In the genomic region with DNA sequence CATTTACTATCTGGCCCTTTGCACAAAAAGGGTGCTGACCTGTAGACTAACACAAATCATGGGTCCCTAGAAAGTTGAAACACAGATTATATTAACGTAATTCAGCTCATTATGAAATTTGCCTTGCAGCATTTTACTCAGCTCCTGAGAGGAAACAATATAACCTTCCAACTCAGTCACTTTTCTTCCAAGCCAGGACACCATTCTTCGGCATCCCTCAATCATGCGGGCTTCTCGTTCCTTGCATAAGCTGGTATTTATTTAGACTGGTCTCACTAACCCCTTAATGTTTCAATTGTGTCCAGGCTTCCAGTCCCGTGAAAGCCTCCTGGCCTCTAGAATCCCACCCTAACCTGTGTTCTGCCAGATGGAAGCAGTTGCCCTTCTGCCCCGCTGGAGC, we compare ENCODE assay signal across 17 cellular contexts.
DNase-seq lines count a peak whose midpoint lies in the region; ATAC-seq and TF ChIP-seq lines count a peak whose summit lies in the region.
"Had no signal": no experiment of that assay in that cellular context is flagged by ENCODE, and none has a peak within 500 bp of the region (broad histone marks: within the 10 kb centered on the region; RNA-seq: fewer than 3 reads in every experiment).

No MANE protein-coding gene starts in this region.

- no peaks in the 10 kb centered on the region for H3K79me2 ChIP-seq in GM23338 (replicated peaks; ENCODE audit: insufficient read depth)

- 0 out of 2 replicates have a peak, but pooled peaks cover 3% of the 10 kb centered on the region for H3K9me2 ChIP-seq in GM23338 (ENCODE audit: insufficient read depth)

- in situ Hi-C loops in brain microvascular endothelial cell (cut with HindIII; ENCODE audit: low pct_ligation_motif_present, low sequenced_read_pairs) = no loop called here

- H3K36me3 ChIP-seq in SJCRH30 (no peaks in the 10 kb centered on the region), brain microvascular endothelial cell (replicated peaks) (no peaks in the 10 kb centered on the region), GM23338 (ENCODE audit: insufficient read depth) (no peaks in the 10 kb centered on the region)

- H3K4me3 Mint-ChIP-seq in glutamatergic neuron (ENCODE audit: unreplicated experiment) (no peak overlapping the region), nephron progenitor cell (peak overlapping the region; percentile 44), progenitor cell of endocrine pancreas (ENCODE audit: low read depth) (no peak overlapping the region), GM23338 (no peak overlapping the region)
- H3K4me3 Mint-ChIP-seq: CD4-positive, alpha-beta memory T cell; H9 had no signal

- H3K4me3 ChIP-seq in SJCRH30 (peak overlapping the region; percentile 23), brain microvascular endothelial cell (ENCODE audit: low read depth, low read length) (no peak overlapping the region), GM23338 (no peak overlapping the region)
- H3K4me3 ChIP-seq: GM23248 had no signal

- H3K27me3 ChIP-seq in SJCRH30 = no peaks in the 10 kb centered on the region
- H3K27me3 ChIP-seq in brain microvascular endothelial cell (replicated peaks) = no peaks in the 10 kb centered on the region
- no peaks in the 10 kb centered on the region for H3K27me3 ChIP-seq in GM23338 (ENCODE audit: insufficient read depth)

- peaks cover 5% of the 10 kb centered on the region for H3K4me1 Mint-ChIP-seq in glutamatergic neuron (ENCODE audit: low read depth, unreplicated experiment)
- peaks cover 47% of the 10 kb centered on the region for H3K4me1 Mint-ChIP-seq in nephron progenitor cell
- H3K4me1 Mint-ChIP-seq in progenitor cell of endocrine pancreas (ENCODE audit: low read depth) = peaks cover 3% of the 10 kb centered on the region
- peaks cover 12% of the 10 kb centered on the region for H3K4me1 Mint-ChIP-seq in GM23338
- H3K4me1 Mint-ChIP-seq: CD4-positive, alpha-beta memory T cell had no signal

- H3K27ac ChIP-seq in SJCRH30 = peak overlapping the region; percentile 53
- H3K27ac ChIP-seq in brain microvascular endothelial cell = no peak overlapping the region
- no peak overlapping the region for H3K27ac ChIP-seq in GM23338 (ENCODE audit: low read depth)
- H3K27ac ChIP-seq: GM23248 had no signal

- H3K27me3 Mint-ChIP-seq in glutamatergic neuron (ENCODE audit: unreplicated experiment) (peaks cover 7% of the 10 kb centered on the region), nephron progenitor cell (ENCODE audit: low read depth, poor library complexity) (peaks cover 4% of the 10 kb centered on the region), progenitor cell of endocrine pancreas (peaks cover 3% of the 10 kb centered on the region), GM23338 (ENCODE audit: insufficient read depth, low read depth, poor library complexity) (peaks cover 8% of the 10 kb centered on the region)

- H3K36me3 Mint-ChIP-seq in glutamatergic neuron (ENCODE audit: unreplicated experiment) = peaks cover 5% of the 10 kb centered on the region
- peaks cover 5% of the 10 kb centered on the region for H3K36me3 Mint-ChIP-seq in nephron progenitor cell (ENCODE audit: low read depth)
- no peaks in the 10 kb centered on the region for H3K36me3 Mint-ChIP-seq in progenitor cell of endocrine pancreas (ENCODE audit: insufficient read depth)
- peaks cover 3% of the 10 kb centered on the region; the same call in 2 of the 3 replicates for H3K36me3 Mint-ChIP-seq in GM23338 (ENCODE audit: low read depth)
- H3K36me3 Mint-ChIP-seq: CD4-positive, alpha-beta memory T cell had no signal

- H3K4me2 ChIP-seq in GM23338 = no peak overlapping the region

- no peaks in the 10 kb centered on the region for H3F3A ChIP-seq in GM23338 (replicated peaks; ENCODE audit: low read depth)

- H3K9me3 Mint-ChIP-seq in glutamatergic neuron (ENCODE audit: unreplicated experiment) (peaks cover 2% of the 10 kb centered on the region), nephron progenitor cell (peaks cover 9% of the 10 kb centered on the region), progenitor cell of endocrine pancreas (ENCODE audit: low read depth) (peaks cover 4% of the 10 kb centered on the region), GM23338 (peaks cover 3% of the 10 kb centered on the region; the same call in 1 of the 3 replicates)

- H3K4me1 ChIP-seq in SJCRH30 (no peaks in the 10 kb centered on the region), GM23338 (ENCODE audit: insufficient read depth) (peaks cover 7% of the 10 kb centered on the region; the same call in 1 of the 2 replicates)

- no peak for TF ChIP-seq CTCF in glutamatergic neuron (IDR thresholded peaks at IDR 0.05; ENCODE audit: partially characterized antibody, unreplicated experiment)
- no peak for TF ChIP-seq CTCF in nephron progenitor cell (IDR thresholded peaks at IDR 0.05)
- no peak for TF ChIP-seq CTCF in progenitor cell of endocrine pancreas (IDR thresholded peaks at IDR 0.05; ENCODE audit: unreplicated experiment)
- no peak for TF ChIP-seq CTCF in brain microvascular endothelial cell (IDR thresholded peaks at IDR 0.05; ENCODE audit: low read depth, low read length, missing control alignments)
- TF ChIP-seq CTCF in GM23338 (conservative IDR thresholded peaks at IDR 0.05; ENCODE audit: low read depth in 2 of 2) = no peak

- DNase-seq in SJCRH30 = peak in 1 of 2 experiments; percentile 6
- DNase-seq in glutamatergic neuron = peak; percentile 25
- DNase-seq in nephron progenitor cell = no peak
- DNase-seq in progenitor cell of endocrine pancreas (ENCODE audit: low spot score, unreplicated experiment) = no peak
- DNase-seq in NCI-H2196 treated with DMSO at 0.1 percent for 48 hours (lab: John Stamatoyannopoulos, UW; ENCODE audit: unreplicated experiment) = no peak
- no peak for DNase-seq in brain microvascular endothelial cell
- DNase-seq in GM23338 (ENCODE audit: low spot score) = no peak
- DNase-seq in DMS114 treated with DMSO at 0.1 percent for 48 hours (lab: John Stamatoyannopoulos, UW; ENCODE audit: unreplicated experiment) = no peak
- DNase-seq: C1 segment of cervical spinal cord; Calu3; CD4-positive, alpha-beta memory T cell; COR-L47; DMS153; DND-41; GM23248; H9 had no signal

- H3K27ac Mint-ChIP-seq in glutamatergic neuron (ENCODE audit: unreplicated experiment) = peak overlapping the region; percentile 74
- peak overlapping the region; percentile 98 for H3K27ac Mint-ChIP-seq in nephron progenitor cell
- peak overlapping the region; percentile 80 for H3K27ac Mint-ChIP-seq in progenitor cell of endocrine pancreas
- no peak overlapping the region for H3K27ac Mint-ChIP-seq in GM23338
- H3K27ac Mint-ChIP-seq: CD4-positive, alpha-beta memory T cell; H9 had no signal

- H4K20me1 ChIP-seq in GM23338 (replicated peaks; ENCODE audit: insufficient read depth) = no peaks in the 10 kb centered on the region

- no peak overlapping the region; the same call in 1 of the 2 replicates for H2AFZ ChIP-seq in GM23338
- H2AFZ ChIP-seq: GM23248 had no signal

- no peak for ATAC-seq in GM23338
- ATAC-seq: HCT116 had no signal

- H3K9me3 ChIP-seq in SJCRH30 (replicated peaks) = no peaks in the 10 kb centered on the region

TF ChIP-seq in GM23338, 12 proteins besides CTCF, POLR2A, EP300 and RAD21 (continues in another document):
- TF ChIP-seq ETS1 (IDR thresholded peaks at IDR 0.05) = no peak
- TF ChIP-seq ZNF114 (CRISPR knock-in tag; IDR thresholded peaks at IDR 0.05) = no peak
- TF ChIP-seq, protein P1, sequence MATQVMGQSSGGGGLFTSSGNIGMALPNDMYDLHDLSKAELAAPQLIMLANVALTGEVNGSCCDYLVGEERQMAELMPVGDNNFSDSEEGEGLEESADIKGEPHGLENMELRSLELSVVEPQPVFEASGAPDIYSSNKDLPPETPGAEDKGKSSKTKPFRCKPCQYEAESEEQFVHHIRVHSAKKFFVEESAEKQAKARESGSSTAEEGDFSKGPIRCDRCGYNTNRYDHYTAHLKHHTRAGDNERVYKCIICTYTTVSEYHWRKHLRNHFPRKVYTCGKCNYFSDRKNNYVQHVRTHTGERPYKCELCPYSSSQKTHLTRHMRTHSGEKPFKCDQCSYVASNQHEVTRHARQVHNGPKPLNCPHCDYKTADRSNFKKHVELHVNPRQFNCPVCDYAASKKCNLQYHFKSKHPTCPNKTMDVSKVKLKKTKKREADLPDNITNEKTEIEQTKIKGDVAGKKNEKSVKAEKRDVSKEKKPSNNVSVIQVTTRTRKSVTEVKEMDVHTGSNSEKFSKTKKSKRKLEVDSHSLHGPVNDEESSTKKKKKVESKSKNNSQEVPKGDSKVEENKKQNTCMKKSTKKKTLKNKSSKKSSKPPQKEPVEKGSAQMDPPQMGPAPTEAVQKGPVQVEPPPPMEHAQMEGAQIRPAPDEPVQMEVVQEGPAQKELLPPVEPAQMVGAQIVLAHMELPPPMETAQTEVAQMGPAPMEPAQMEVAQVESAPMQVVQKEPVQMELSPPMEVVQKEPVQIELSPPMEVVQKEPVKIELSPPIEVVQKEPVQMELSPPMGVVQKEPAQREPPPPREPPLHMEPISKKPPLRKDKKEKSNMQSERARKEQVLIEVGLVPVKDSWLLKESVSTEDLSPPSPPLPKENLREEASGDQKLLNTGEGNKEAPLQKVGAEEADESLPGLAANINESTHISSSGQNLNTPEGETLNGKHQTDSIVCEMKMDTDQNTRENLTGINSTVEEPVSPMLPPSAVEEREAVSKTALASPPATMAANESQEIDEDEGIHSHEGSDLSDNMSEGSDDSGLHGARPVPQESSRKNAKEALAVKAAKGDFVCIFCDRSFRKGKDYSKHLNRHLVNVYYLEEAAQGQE (IDR thresholded peaks at IDR 0.05; ENCODE audit: unreplicated experiment) = no peak
- TF ChIP-seq STAT1 (IDR thresholded peaks at IDR 0.05; ENCODE audit: unreplicated experiment) = no peak
- TF ChIP-seq NANOG (IDR thresholded peaks at IDR 0.05; ENCODE audit: borderline replicate concordance) = no peak
- TF ChIP-seq CREB1 (CRISPR knock-in tag; IDR thresholded peaks at IDR 0.05; ENCODE audit: low read depth) = no peak
- TF ChIP-seq EZH2phosphoT487 (IDR thresholded peaks at IDR 0.05; ENCODE audit: unreplicated experiment) = no peak
